20 cellular contexts compared by ENCODE assay signal in the genomic region with DNA sequence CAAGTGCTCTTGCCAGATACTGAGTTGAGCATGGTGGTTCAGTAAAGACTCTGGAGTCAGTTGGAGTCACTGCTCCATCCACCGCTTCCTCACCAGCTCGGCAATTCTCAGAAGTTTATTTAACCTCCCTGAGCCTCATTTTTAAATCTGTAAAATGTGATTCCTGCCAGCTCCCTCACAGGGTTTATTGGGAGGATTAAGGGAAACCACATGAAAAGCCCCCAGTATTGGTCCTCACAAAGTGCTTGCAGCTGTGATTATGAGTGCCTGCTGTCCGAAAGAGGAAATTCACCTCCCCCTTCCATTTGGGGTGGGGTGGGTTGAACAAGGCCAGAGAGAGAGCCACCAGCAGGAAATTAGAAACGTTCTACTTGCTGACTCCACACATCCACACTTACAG.
DNase-seq lines count a peak whose midpoint lies in the region; ATAC-seq and TF ChIP-seq lines count a peak whose summit lies in the region.
"Had no signal": no experiment of that assay in that cellular context is flagged by ENCODE, and none has a peak within 500 bp of the region (broad histone marks: within the 10 kb centered on the region; RNA-seq: fewer than 3 reads in every experiment).

No MANE protein-coding gene starts in this region.

- no peak overlapping the region for H3K4me3 Mint-ChIP-seq in naive thymus-derived CD8-positive, alpha-beta T cell
- H3K4me3 Mint-ChIP-seq: activated T-helper 1 cell treated with anti-CD3 and anti-CD28 coated beads, Interleukin-12 subunit alpha, Interleukin-12 subunit beta, Interleukin-2, Interleukin-4 antibody, amounts not matched to agents 30 ng/mL and 10 ng/mL and 1 ng/mL, durations not matched to agents 14 hours and 24 hours and 36 hours; CD4-positive, alpha-beta memory T cell had no signal

- POLR2A ChIA-PET in naive thymus-derived CD8-positive, alpha-beta T cell (lab: Charles Lee) = interaction anchor here (1.3 to 1.4 kb wide), 2 partner anchors 12 to 15 kb away, joined by 3 read pairs; no protein-coding TSS in a partner anchor

- H3K27ac Mint-ChIP-seq in naive thymus-derived CD8-positive, alpha-beta T cell = peak overlapping the region in 7 of 10 donors; percentile 34 to 91 (median 53)
- H3K27ac Mint-ChIP-seq: activated T-helper 1 cell treated with anti-CD3 and anti-CD28 coated beads, Interleukin-12 subunit alpha, Interleukin-12 subunit beta, Interleukin-2, Interleukin-4 antibody, amounts not matched to agents 30 ng/mL and 10 ng/mL and 1 ng/mL, durations not matched to agents 14 hours and 24 hours and 36 hours had no signal

- H3K27me3 Mint-ChIP-seq in naive thymus-derived CD8-positive, alpha-beta T cell = no peaks in the 10 kb centered on the region

- TF ChIP-seq CTCF in GM20000 (IDR thresholded peaks at IDR 0.05; ENCODE audit: extremely low read depth, missing control alignments) = no peak

- H3K4me1 Mint-ChIP-seq in naive thymus-derived CD8-positive, alpha-beta T cell = peaks cover 18 to 60% (median 53%) of the 10 kb centered on the region in 4 donors

- no peak for ATAC-seq in naive thymus-derived CD8-positive, alpha-beta T cell
- no peak for ATAC-seq in HG03135 (IDR thresholded peaks at IDR 0.05; ENCODE audit: unreplicated experiment)

- no peaks in the 10 kb centered on the region for H3K9me3 Mint-ChIP-seq in naive thymus-derived CD8-positive, alpha-beta T cell
- H3K9me3 Mint-ChIP-seq: activated T-helper 1 cell treated with anti-CD3 and anti-CD28 coated beads, Interleukin-12 subunit alpha, Interleukin-12 subunit beta, Interleukin-2, Interleukin-4 antibody, amounts not matched to agents 30 ng/mL and 10 ng/mL and 1 ng/mL, durations not matched to agents 14 hours and 24 hours and 36 hours; CD4-positive, alpha-beta memory T cell had no signal

- in situ Hi-C loops in KBM-7 (cut with MboI; ENCODE audit: low pct_unique_long_range_greater_than_20kb, low sequenced_read_pairs) = no loop called here

- peak; percentile 39 for DNase-seq in CD1c-positive myeloid dendritic cell (ENCODE audit: extremely low spot score)
- DNase-seq in KBM-7 = peak; percentile 32
- peak; percentile 31 for DNase-seq in astrocyte of the hippocampus (ENCODE audit: low read depth, low spot score)
- DNase-seq in naive thymus-derived CD8-positive, alpha-beta T cell = no peak
- DNase-seq in NCI-H748 treated with DMSO at 0.1 percent for 48 hours (lab: John Stamatoyannopoulos, UW) = no peak
- no peak for DNase-seq in GM20000 (ENCODE audit: low spot score)
- DNase-seq in EL = no peak
- DNase-seq: activated CD4-positive, CD25-positive, alpha-beta regulatory T cell; CD4-positive, alpha-beta memory T cell; DMS53; foreskin fibroblast; kidney glomerular epithelial cell; NCI-H1417; NCI-H2171; NCI-H69; OCI-M1; T-helper 2 cell; testis had no signal

- peaks cover 5 to 87% (median 38%) of the 10 kb centered on the region in 3 donors for H3K36me3 Mint-ChIP-seq in naive thymus-derived CD8-positive, alpha-beta T cell
- H3K36me3 Mint-ChIP-seq: CD4-positive, alpha-beta memory T cell had no signal

Comparison
In these comparisons a context has a peak if more than half of its experiments do, and no peak if none do; other contexts are left out.
1. DNase-seq: peak in CD1c-positive myeloid dendritic cell (single experiment), KBM-7 (single experiment) and astrocyte of the hippocampus (single experiment); none in naive thymus-derived CD8-positive, alpha-beta T cell (0 of 10), NCI-H748 treated with DMSO at 0.1 percent for 48 hours (single experiment), GM20000 (single experiment) and EL (single experiment).